In genomic region chr7:19051767-19052375, GRCh38 we compare ENCODE assay signal across 8 cellular contexts.
DNase-seq lines count a peak whose midpoint lies in the region; ATAC-seq and TF ChIP-seq lines count a peak whose summit lies in the region.

No MANE protein-coding gene starts in this region.

- 66% methylated on average over 7 of the region's 7 CpGs for WGBS in liver

- H3K9me3 ChIP-seq in liver (ENCODE audit: control insufficient read depth in 4 of 4, low read length in 3 of 4), result no peaks in the 10 kb centered on the region

- in situ Hi-C loops in astrocyte of the cerebellum (cut with HindIII; ENCODE audit: low sequenced_read_pairs), result no loop called here

- TF ChIP-seq RAD21 in liver (IDR thresholded peaks at IDR 0.05), result peak; percentile 55 to 68

- H3K9ac ChIP-seq in liver (ENCODE audit: low read depth in 1 of 2, low read length in 2 of 2), result no peak overlapping the region

- H3K27ac ChIP-seq in liver (ENCODE audit: low read depth in 1 of 2, low read length in 2 of 2), result no peak overlapping the region

- H3K36me3 ChIP-seq in liver (ENCODE audit: control insufficient read depth in 4 of 4, insufficient read depth in 3 of 4, low read depth in 1 of 4, low read length in 3 of 4), result no peaks in the 10 kb centered on the region

- DNase-seq in CD1c-positive myeloid dendritic cell (ENCODE audit: extremely low spot score) (peak; percentile 48), NCI-H1694 (lab: John Stamatoyannopoulos, UW) (peak; percentile 32), astrocyte of the cerebellum (ENCODE audit: low read depth) (no peak), cerebellar nuclear complex (lab: John Stamatoyannopoulos, UW) (no peak), NCI-H1930 (lab: John Stamatoyannopoulos, UW) (no peak)

- no peaks in the 10 kb centered on the region for H3K27me3 ChIP-seq in liver (ENCODE audit: control insufficient read depth in 4 of 4, insufficient read depth in 4 of 4, low read length in 3 of 4)

- H3K4me3 ChIP-seq in astrocyte of the cerebellum (ENCODE audit: low read depth, low read length) (no peak overlapping the region), liver (ENCODE audit: low read depth in 1 of 3, low read length in 3 of 3) (no peak overlapping the region)

- TF ChIP-seq CTCF in GM12874 (IDR thresholded peaks at IDR 0.05; ENCODE audit: insufficient read depth, low read depth, low read length) (peak; percentile 71), astrocyte of the cerebellum (IDR thresholded peaks at IDR 0.05; ENCODE audit: low read depth, low read length, missing control alignments) (peak; percentile 59), liver (IDR thresholded peaks at IDR 0.05; ENCODE audit: low read depth, low read length, missing input control) (peak; percentile 74)

- H3K4me1 ChIP-seq in liver (ENCODE audit: control insufficient read depth in 4 of 4, insufficient read depth in 4 of 4, low read length in 3 of 4), result no peaks in the 10 kb centered on the region

- peak; percentile 94 for ATAC-seq in HG02678 (IDR thresholded peaks at IDR 0.05; ENCODE audit: unreplicated experiment)

TF ChIP-seq in liver, 16 proteins besides CTCF, POLR2A, EP300 and RAD21:
- TF ChIP-seq GABPA (IDR thresholded peaks at IDR 0.05 in 1 of 2, conservative IDR thresholded peaks at IDR 0.05 in 1 of 2) (no peak), SP1 (IDR thresholded peaks at IDR 0.05) (no peak), HNF4A (conservative IDR thresholded peaks at IDR 0.05) (no peak), HNF4G (IDR thresholded peaks at IDR 0.05) (no peak), REST (IDR thresholded peaks at IDR 0.05) (no peak), TAF1 (conservative IDR thresholded peaks at IDR 0.05) (no peak)
- TF ChIP-seq, protein P1, sequence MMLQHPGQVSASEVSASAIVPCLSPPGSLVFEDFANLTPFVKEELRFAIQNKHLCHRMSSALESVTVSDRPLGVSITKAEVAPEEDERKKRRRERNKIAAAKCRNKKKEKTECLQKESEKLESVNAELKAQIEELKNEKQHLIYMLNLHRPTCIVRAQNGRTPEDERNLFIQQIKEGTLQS (IDR thresholded peaks at IDR 0.05), result no peak

Comparison
In these comparisons a context has a peak if more than half of its experiments do, and no peak if none do; other contexts are left out.
1. DNase-seq: peak in CD1c-positive myeloid dendritic cell (single experiment) and NCI-H1694 (single experiment); none in astrocyte of the cerebellum (single experiment), cerebellar nuclear complex (0 of 2) and NCI-H1930 (0 of 2).
2. Peak in every context shown above with its lines, with median percentiles within 50 percentile points of each other: CTCF ChIP-seq.